ENCODE assay signal across 2 cellular contexts in the genomic region with DNA sequence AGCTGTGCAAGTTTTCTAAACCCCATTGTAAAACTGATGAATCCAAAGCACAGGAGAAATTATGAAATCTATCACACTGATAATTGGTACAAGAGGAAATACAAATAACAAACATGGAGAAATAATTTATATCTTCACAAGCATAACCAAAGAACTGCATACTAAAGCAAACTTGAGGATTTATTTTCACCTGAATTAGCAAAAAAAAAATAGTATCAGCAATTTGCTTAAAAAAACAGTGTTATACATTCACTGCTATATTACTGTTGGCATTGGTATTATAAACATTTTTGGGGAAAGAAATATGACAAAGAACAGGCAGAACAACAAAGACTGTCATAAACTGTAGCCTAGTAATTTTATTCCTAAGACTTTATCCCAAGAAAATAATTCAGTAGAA.
TF ChIP-seq lines count a peak whose summit lies in the region.

No MANE protein-coding gene starts in this region.

TF ChIP-seq in GM23338, 12 proteins besides CTCF, POLR2A, EP300 and RAD21 (continued from another document):
- TF ChIP-seq, protein P1, sequence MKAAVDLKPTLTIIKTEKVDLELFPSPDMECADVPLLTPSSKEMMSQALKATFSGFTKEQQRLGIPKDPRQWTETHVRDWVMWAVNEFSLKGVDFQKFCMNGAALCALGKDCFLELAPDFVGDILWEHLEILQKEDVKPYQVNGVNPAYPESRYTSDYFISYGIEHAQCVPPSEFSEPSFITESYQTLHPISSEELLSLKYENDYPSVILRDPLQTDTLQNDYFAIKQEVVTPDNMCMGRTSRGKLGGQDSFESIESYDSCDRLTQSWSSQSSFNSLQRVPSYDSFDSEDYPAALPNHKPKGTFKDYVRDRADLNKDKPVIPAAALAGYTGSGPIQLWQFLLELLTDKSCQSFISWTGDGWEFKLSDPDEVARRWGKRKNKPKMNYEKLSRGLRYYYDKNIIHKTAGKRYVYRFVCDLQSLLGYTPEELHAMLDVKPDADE (IDR thresholded peaks at IDR 0.05) = no peak
- TF ChIP-seq POLR2AphosphoS5 (IDR thresholded peaks at IDR 0.05; ENCODE audit: low read depth) (no peak), STAT1 (IDR thresholded peaks at IDR 0.05; ENCODE audit: unreplicated experiment) (no peak), NANOG (IDR thresholded peaks at IDR 0.05; ENCODE audit: borderline replicate concordance) (no peak), EZH2 (IDR thresholded peaks at IDR 0.05; ENCODE audit: low read depth, unreplicated experiment) (no peak), EZH2phosphoT487 (IDR thresholded peaks at IDR 0.05; ENCODE audit: unreplicated experiment) (no peak)
- TF ChIP-seq, protein P2, sequence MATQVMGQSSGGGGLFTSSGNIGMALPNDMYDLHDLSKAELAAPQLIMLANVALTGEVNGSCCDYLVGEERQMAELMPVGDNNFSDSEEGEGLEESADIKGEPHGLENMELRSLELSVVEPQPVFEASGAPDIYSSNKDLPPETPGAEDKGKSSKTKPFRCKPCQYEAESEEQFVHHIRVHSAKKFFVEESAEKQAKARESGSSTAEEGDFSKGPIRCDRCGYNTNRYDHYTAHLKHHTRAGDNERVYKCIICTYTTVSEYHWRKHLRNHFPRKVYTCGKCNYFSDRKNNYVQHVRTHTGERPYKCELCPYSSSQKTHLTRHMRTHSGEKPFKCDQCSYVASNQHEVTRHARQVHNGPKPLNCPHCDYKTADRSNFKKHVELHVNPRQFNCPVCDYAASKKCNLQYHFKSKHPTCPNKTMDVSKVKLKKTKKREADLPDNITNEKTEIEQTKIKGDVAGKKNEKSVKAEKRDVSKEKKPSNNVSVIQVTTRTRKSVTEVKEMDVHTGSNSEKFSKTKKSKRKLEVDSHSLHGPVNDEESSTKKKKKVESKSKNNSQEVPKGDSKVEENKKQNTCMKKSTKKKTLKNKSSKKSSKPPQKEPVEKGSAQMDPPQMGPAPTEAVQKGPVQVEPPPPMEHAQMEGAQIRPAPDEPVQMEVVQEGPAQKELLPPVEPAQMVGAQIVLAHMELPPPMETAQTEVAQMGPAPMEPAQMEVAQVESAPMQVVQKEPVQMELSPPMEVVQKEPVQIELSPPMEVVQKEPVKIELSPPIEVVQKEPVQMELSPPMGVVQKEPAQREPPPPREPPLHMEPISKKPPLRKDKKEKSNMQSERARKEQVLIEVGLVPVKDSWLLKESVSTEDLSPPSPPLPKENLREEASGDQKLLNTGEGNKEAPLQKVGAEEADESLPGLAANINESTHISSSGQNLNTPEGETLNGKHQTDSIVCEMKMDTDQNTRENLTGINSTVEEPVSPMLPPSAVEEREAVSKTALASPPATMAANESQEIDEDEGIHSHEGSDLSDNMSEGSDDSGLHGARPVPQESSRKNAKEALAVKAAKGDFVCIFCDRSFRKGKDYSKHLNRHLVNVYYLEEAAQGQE (IDR thresholded peaks at IDR 0.05; ENCODE audit: unreplicated experiment) = no peak
- TF ChIP-seq, protein P3, sequence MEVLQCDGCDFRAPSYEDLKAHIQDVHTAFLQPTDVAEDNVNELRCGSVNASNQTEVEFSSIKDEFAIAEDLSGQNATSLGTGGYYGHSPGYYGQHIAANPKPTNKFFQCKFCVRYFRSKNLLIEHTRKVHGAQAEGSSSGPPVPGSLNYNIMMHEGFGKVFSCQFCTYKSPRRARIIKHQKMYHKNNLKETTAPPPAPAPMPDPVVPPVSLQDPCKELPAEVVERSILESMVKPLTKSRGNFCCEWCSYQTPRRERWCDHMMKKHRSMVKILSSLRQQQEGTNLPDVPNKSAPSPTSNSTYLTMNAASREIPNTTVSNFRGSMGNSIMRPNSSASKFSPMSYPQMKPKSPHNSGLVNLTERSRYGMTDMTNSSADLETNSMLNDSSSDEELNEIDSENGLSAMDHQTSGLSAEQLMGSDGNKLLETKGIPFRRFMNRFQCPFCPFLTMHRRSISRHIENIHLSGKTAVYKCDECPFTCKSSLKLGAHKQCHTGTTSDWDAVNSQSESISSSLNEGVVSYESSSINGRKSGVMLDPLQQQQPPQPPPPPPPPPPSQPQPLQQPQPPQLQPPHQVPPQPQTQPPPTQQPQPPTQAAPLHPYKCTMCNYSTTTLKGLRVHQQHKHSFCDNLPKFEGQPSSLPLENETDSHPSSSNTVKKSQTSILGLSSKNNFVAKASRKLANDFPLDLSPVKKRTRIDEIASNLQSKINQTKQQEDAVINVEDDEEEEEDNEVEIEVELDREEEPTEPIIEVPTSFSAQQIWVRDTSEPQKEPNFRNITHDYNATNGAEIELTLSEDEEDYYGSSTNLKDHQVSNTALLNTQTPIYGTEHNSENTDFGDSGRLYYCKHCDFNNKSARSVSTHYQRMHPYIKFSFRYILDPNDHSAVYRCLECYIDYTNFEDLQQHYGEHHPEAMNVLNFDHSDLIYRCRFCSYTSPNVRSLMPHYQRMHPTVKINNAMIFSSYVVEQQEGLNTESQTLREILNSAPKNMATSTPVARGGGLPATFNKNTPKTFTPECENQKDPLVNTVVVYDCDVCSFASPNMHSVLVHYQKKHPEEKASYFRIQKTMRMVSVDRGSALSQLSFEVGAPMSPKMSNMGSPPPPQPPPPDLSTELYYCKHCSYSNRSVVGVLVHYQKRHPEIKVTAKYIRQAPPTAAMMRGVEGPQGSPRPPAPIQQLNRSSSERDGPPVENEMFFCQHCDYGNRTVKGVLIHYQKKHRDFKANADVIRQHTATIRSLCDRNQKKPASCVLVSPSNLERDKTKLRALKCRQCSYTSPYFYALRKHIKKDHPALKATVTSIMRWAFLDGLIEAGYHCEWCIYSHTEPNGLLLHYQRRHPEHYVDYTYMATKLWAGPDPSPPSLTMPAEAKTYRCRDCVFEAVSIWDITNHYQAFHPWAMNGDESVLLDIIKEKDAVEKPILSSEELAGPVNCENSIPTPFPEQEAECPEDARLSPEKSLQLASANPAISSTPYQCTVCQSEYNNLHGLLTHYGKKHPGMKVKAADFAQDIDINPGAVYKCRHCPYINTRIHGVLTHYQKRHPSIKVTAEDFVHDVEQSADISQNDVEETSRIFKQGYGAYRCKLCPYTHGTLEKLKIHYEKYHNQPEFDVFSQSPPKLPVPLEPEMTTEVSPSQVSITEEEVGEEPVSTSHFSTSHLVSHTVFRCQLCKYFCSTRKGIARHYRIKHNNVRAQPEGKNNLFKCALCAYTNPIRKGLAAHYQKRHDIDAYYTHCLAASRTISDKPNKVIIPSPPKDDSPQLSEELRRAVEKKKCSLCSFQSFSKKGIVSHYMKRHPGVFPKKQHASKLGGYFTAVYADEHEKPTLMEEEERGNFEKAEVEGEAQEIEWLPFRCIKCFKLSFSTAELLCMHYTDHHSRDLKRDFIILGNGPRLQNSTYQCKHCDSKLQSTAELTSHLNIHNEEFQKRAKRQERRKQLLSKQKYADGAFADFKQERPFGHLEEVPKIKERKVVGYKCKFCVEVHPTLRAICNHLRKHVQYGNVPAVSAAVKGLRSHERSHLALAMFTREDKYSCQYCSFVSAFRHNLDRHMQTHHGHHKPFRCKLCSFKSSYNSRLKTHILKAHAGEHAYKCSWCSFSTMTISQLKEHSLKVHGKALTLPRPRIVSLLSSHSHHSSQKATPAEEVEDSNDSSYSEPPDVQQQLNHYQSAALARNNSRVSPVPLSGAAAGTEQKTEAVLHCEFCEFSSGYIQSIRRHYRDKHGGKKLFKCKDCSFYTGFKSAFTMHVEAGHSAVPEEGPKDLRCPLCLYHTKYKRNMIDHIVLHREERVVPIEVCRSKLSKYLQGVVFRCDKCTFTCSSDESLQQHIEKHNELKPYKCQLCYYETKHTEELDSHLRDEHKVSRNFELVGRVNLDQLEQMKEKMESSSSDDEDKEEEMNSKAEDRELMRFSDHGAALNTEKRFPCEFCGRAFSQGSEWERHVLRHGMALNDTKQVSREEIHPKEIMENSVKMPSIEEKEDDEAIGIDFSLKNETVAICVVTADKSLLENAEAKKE (CRISPR knock-in tag; IDR thresholded peaks at IDR 0.05) = no peak
TF ChIP-seq in GM23338: peak in this region for 0.

TF ChIP-seq in IMR-90, 13 proteins besides CTCF, POLR2A, EP300 and RAD21 (continued from another document):
- TF ChIP-seq NFE2L2 (IDR thresholded peaks at IDR 0.05; ENCODE audit: low read depth, low read length) (no peak), SMC3 (IDR thresholded peaks at IDR 0.05; ENCODE audit: low read depth, low read length) (no peak)
- TF ChIP-seq, protein P4, sequence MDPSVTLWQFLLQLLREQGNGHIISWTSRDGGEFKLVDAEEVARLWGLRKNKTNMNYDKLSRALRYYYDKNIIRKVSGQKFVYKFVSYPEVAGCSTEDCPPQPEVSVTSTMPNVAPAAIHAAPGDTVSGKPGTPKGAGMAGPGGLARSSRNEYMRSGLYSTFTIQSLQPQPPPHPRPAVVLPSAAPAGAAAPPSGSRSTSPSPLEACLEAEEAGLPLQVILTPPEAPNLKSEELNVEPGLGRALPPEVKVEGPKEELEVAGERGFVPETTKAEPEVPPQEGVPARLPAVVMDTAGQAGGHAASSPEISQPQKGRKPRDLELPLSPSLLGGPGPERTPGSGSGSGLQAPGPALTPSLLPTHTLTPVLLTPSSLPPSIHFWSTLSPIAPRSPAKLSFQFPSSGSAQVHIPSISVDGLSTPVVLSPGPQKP (IDR thresholded peaks at IDR 0.05; ENCODE audit: borderline replicate concordance, low read depth, low read length) = no peak
